ENCODE assay signal across 8 cellular contexts in the genomic region with DNA sequence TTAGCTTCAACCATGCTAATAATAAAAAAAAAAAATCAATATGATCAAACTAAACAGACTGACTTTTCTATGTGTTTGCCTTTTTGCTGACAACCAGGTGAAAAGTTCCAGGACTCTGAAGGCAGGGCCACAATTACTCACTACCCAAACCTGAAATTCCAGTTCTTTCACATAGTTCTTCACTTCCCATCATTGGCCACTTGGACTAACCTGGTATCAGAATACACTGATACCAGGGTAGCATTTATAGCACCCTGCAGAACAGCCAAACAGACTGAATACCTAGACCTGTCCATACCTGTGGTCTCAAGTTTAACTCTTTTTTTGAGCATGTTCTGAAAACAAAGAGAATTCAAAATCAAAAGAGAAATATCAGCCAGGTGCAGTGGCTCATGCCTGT. TPM values are rescaled to one million over a fixed set of nuclear protein-coding genes. Genes with fewer than 3 reads are reported as not detected.
DNase-seq lines count a peak whose midpoint lies in the region; ATAC-seq and TF ChIP-seq lines count a peak whose summit lies in the region.

No MANE protein-coding gene starts in this region.

- no peak overlapping the region for H3K4me3 Mint-ChIP-seq in stimulated activated memory B cell treated with anti-CD40 and anti-IgM and Interleukin-4, amounts not matched to agents 10 μg/mL and 1 μg/mL and 100 μg/mL, for 72 hours

- H3K27ac ChIP-seq in foreskin keratinocyte (peak overlapping the region; percentile 89), caudate nucleus (ENCODE audit: low read depth, low read length) (no peak overlapping the region), psoas muscle (no peak overlapping the region)

- H3K4me1 Mint-ChIP-seq in stimulated activated memory B cell treated with anti-CD40 and anti-IgM and Interleukin-4, amounts not matched to agents 10 μg/mL and 1 μg/mL and 100 μg/mL, for 72 hours = peaks cover 62% of the 10 kb centered on the region

- intact Hi-C loops in psoas muscle (cut with DNase I) = no loop called here

- H3K4me3 ChIP-seq in psoas muscle = no peak overlapping the region

- TF ChIP-seq CTCF in foreskin keratinocyte (conservative IDR thresholded peaks at IDR 0.05) (peak; percentile 53), psoas muscle (IDR thresholded peaks at IDR 0.05) (no peak)

- H3K4me1 ChIP-seq in foreskin keratinocyte = peaks cover 30% of the 10 kb centered on the region
- peaks cover 6% of the 10 kb centered on the region for H3K4me1 ChIP-seq in psoas muscle

- H3K9me3 Mint-ChIP-seq in stimulated activated memory B cell treated with anti-CD40 and anti-IgM and Interleukin-4, amounts not matched to agents 10 μg/mL and 1 μg/mL and 100 μg/mL, for 72 hours = no peaks in the 10 kb centered on the region

- H3K27me3 Mint-ChIP-seq in stimulated activated memory B cell treated with anti-CD40 and anti-IgM and Interleukin-4, amounts not matched to agents 10 μg/mL and 1 μg/mL and 100 μg/mL, for 72 hours = no peaks in the 10 kb centered on the region

- H3K36me3 Mint-ChIP-seq in stimulated activated memory B cell treated with anti-CD40 and anti-IgM and Interleukin-4, amounts not matched to agents 10 μg/mL and 1 μg/mL and 100 μg/mL, for 72 hours = peaks cover 17% of the 10 kb centered on the region

- peak overlapping the region; percentile 81 for H3K27ac Mint-ChIP-seq in stimulated activated memory B cell treated with anti-CD40 and anti-IgM and Interleukin-4, amounts not matched to agents 10 μg/mL and 1 μg/mL and 100 μg/mL, for 72 hours

- peak; percentile 99 for ATAC-seq in foreskin keratinocyte
- ATAC-seq in stimulated activated memory B cell treated with anti-CD40 and anti-IgM and Interleukin-4, amounts not matched to agents 10 μg/mL and 1 μg/mL and 100 μg/mL, for 72 hours = no peak
- no peak for ATAC-seq in GM21381 (IDR thresholded peaks at IDR 0.05; ENCODE audit: unreplicated experiment)
- no peak for ATAC-seq in psoas muscle

- H3K27me3 ChIP-seq in foreskin keratinocyte (no peaks in the 10 kb centered on the region), psoas muscle (ENCODE audit: insufficient read depth in 3 of 3, low read length in 2 of 3) (no peaks in the 10 kb centered on the region)

- no peaks in the 10 kb centered on the region for H3K9me3 ChIP-seq in psoas muscle

- no peaks in the 10 kb centered on the region for H3K36me3 ChIP-seq in psoas muscle (ENCODE audit: insufficient read depth in 1 of 2, low read depth in 1 of 2)

- DNase-seq in DMS 273 (lab: John Stamatoyannopoulos, UW; ENCODE audit: unreplicated experiment) = peak; percentile 5
- no peak for DNase-seq in DMS 273 treated with DMSO at 0.1 percent for 48 hours (lab: John Stamatoyannopoulos, UW)
- peak; percentile 93 to 95 for DNase-seq in NCI-H526 (lab: John Stamatoyannopoulos, UW)
- peak; percentile 99 to 100 for DNase-seq in foreskin keratinocyte
- DNase-seq in caudate nucleus (lab: John Stamatoyannopoulos, UW) = no peak
- no peak for DNase-seq in psoas muscle

RNA-seq across cellular contexts. Expression of gene ELF1, which starts 25.1 kb away (rescaled TPM):
- 42.0 and 46.9 TPM in 2 replicates for total RNA-seq in foreskin keratinocyte
- polyA plus RNA-seq in foreskin keratinocyte = 10.2 and 10.6 TPM in 2 replicates
- total RNA-seq in psoas muscle = 10 to 100 TPM; 20.5 to 25.9 (median 22.6) TPM
- polyA plus RNA-seq in psoas muscle = 10 to 100 TPM in 2 of 3 donors, 1 to 10 TPM in 1; 7.3 to 28.6 (median 13.0) TPM

Comparison
In these comparisons a context has a peak if more than half of its experiments do, and no peak if none do; other contexts are left out.
1. DNase-seq: peak in DMS 273 (single experiment), NCI-H526 (2 of 2) and foreskin keratinocyte (2 of 2); none in DMS 273 treated with DMSO at 0.1 percent for 48 hours (single experiment), caudate nucleus (0 of 61) and psoas muscle (0 of 2).